ENCODE assay signal across 32 cellular contexts in genomic region chr19:2195914-2196313, GRCh38.
"Had no signal": no experiment of that assay in that cellular context is flagged by ENCODE, and none has a peak within 500 bp of the region (broad histone marks: within the 10 kb centered on the region; RNA-seq: fewer than 3 reads in every experiment).

No MANE protein-coding gene starts in this region.

- FAIRE-seq: astrocyte, colon, TTC549 had no signal

- H3K4me1 ChIP-seq: adrenal gland, body of pancreas, breast epithelium had no signal

- H3K9me3 ChIP-seq: adrenal gland, body of pancreas, breast epithelium had no signal

- H3K27me3 ChIP-seq: adrenal gland, body of pancreas, brain microvascular endothelial cell, breast epithelium had no signal

- DNase-seq: activated B cell treated with CpG ODN at 0.5 μM for 24 hours; activated CD4-positive, alpha-beta memory T cell treated with anti-CD3 and anti-CD28 coated beads for 36 hours; activated CD4-positive, alpha-beta T cell treated with anti-CD3 and anti-CD28 coated beads for 4 hours; activated CD4-positive, alpha-beta T cell treated with anti-CD3 and anti-CD28 coated beads, Interleukin-2, amount 10 ng/mL, durations not matched to agents 24 days and 14 days; activated CD4-positive, CD25-positive, alpha-beta regulatory T cell treated with anti-CD3 and anti-CD28 coated beads, Interleukin-2, amount 50 U/mL, for 72 hours; activated CD8-positive, alpha-beta memory T cell treated with anti-CD3 and anti-CD28 coated beads, Interleukin-2, amount 50 U/mL, for 4 hours; activated CD8-positive, alpha-beta T cell treated with anti-CD3 and anti-CD28 coated beads for 36 hours; activated effector memory CD4-positive, alpha-beta T cell treated with anti-CD3 and anti-CD28 coated beads, Interleukin-2, amount 50 U/mL, for 16 hours; activated gamma-delta T cell treated with Interleukin-2 at 50 U/mL for 16 hours; activated naive CD4-positive, alpha-beta T cell; activated naive CD4-positive, alpha-beta T cell treated with anti-CD3 and anti-CD28 coated beads for 36 hours; activated naive CD4-positive, alpha-beta T cell treated with anti-CD3 and anti-CD28 coated beads, Interleukin-2, amount 50 U/mL, for 16 hours; activated naive CD8-positive, alpha-beta T cell treated with anti-CD3 and anti-CD28 coated beads for 36 hours; activated T-cell treated with anti-CD3 and anti-CD28 coated beads for 4 hours; activated T-cell treated with anti-CD3 and anti-CD28 coated beads, Interleukin-2, amount 50 U/mL, for 1 hour; activated T-cell treated with anti-CD3 and anti-CD28 coated beads, Interleukin-2, amount 50 U/mL, for 4 hours; activated T-cell treated with anti-CD3 and anti-CD28 coated beads, Interleukin-2, amount 50 U/mL, for 72 hours; adrenal gland; amniotic stem cell; aorta; body of pancreas; brain microvascular endothelial cell; central memory CD4-positive, alpha-beta T cell; T-helper 2 cell; T-helper 9 cell had no signal

- ATAC-seq: activated CD8-positive, alpha-beta T cell treated with anti-CD3 and anti-CD28 coated beads for 36 hours; activated naive CD4-positive, alpha-beta T cell treated with anti-CD3 and anti-CD28 coated beads, Interleukin-2, amount 50 U/mL, for 72 hours; activated T-cell treated with anti-CD3 and anti-CD28 coated beads, Interleukin-2, amount 50 U/mL, for 4 hours; activated T-cell treated with anti-CD3 and anti-CD28 coated beads, Interleukin-2, amount 50 U/mL, for 72 hours; activated T-helper 17 cell treated with anti-CD3 and anti-CD28 coated beads, Interleukin-2, amount 50 U/mL, for 72 hours; body of pancreas had no signal

- H3K4me3 ChIP-seq: adrenal gland, body of pancreas, breast epithelium had no signal

- H3K36me3 ChIP-seq: breast epithelium had no signal

- H3K27ac ChIP-seq: adrenal gland, body of pancreas, brain microvascular endothelial cell, breast epithelium, VCaP had no signal
